1 cellular context compared by ENCODE assay signal in the genomic region with DNA sequence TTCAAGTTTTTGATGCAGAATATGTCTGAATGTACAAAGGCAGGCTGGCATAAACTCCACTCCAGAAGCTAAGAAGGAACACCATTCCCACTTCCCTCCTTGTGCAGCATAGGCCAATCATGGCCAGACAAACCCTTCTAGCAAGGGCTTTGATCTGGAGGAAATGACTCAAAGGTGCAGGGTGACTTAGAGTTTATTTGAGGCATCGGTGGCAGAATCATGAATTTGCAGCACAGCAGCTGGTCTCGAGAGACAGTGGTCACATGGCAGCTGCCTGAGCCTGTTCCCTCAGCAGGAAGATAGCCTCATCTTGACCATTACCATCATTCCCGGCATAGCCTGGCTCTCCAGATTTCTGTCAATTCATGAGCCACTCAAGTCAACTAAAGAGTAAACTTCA.
TF ChIP-seq lines count a peak whose summit lies in the region.

No MANE protein-coding gene starts in this region.

TF ChIP-seq in HCT116, 20 proteins besides CTCF, POLR2A, EP300 and RAD21 (continued from another document):
- TF ChIP-seq ZFX (IDR thresholded peaks at IDR 0.05) (no peak), TCF7L2 (IDR thresholded peaks at IDR 0.05; ENCODE audit: borderline replicate concordance, extremely low read depth, insufficient read depth, insufficient read length) (peak; percentile 52), SP1 (IDR thresholded peaks at IDR 0.05; ENCODE audit: low read depth) (peak; percentile 26; the same call in 1 of the 2 replicates), SRF (IDR thresholded peaks at IDR 0.05; ENCODE audit: low read depth) (no peak), CBX3 (IDR thresholded peaks at IDR 0.05; ENCODE audit: low read depth) (no peak), SIN3A (IDR thresholded peaks at IDR 0.05; ENCODE audit: low read depth) (no peak)
